1 cellular context compared by ENCODE assay signal in genomic region chr14:70803321-70804110, GRCh38.
TF ChIP-seq lines count a peak whose summit lies in the region.

No MANE protein-coding gene starts in this region.

TF ChIP-seq in GM23338, 12 proteins besides CTCF, POLR2A, EP300 and RAD21 (continued from another document):
- TF ChIP-seq REST (IDR thresholded peaks at IDR 0.05; ENCODE audit: unreplicated experiment) (no peak), ZNF114 (CRISPR knock-in tag; IDR thresholded peaks at IDR 0.05) (no peak), CREB1 (CRISPR knock-in tag; IDR thresholded peaks at IDR 0.05; ENCODE audit: low read depth) (no peak), ETS1 (IDR thresholded peaks at IDR 0.05) (no peak), ZNF331 (CRISPR knock-in tag; IDR thresholded peaks at IDR 0.05; ENCODE audit: low read depth) (no peak), EZH2 (IDR thresholded peaks at IDR 0.05; ENCODE audit: low read depth, unreplicated experiment) (no peak), EZH2phosphoT487 (IDR thresholded peaks at IDR 0.05; ENCODE audit: unreplicated experiment) (no peak), ZNF462 (CRISPR knock-in tag; IDR thresholded peaks at IDR 0.05) (no peak), STAT1 (IDR thresholded peaks at IDR 0.05; ENCODE audit: unreplicated experiment) (no peak), POLR2AphosphoS5 (IDR thresholded peaks at IDR 0.05; ENCODE audit: low read depth) (no peak)
